13 cellular contexts compared by ENCODE assay signal in the genomic region with DNA sequence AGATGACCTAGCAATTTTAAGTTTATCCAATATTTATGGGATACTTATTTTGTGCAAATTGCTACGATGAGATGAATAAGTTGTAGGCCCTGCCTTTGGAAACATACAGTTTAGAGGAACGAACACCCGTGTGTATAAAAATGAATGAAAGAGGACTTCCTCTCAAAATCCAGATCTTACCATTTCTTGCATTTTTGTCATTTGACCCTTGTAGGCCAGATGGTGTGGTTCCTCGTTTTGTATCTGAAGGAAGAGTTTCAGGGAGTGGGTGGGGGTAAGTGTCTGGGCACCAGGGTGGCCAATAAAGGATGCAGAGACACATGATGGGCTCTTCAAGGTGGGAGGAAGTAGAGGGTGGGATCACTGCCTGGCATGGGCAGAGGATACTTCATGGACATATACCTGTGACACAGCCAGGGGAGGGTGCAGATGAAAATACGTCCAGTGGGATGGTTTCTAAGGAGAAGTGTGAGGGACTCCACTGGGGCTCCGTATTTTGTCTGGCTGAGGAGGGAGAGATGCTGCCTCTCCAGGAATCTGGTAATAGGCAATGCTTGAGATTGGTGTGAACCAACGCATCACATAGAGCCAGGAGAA. TPM values are rescaled to one million over a fixed set of nuclear protein-coding genes. Genes with fewer than 3 reads are reported as not detected.
DNase-seq lines count a peak whose midpoint lies in the region; ATAC-seq and TF ChIP-seq lines count a peak whose summit lies in the region.
"Had no signal": no experiment of that assay in that cellular context is flagged by ENCODE, and none has a peak within 500 bp of the region (broad histone marks: within the 10 kb centered on the region; RNA-seq: fewer than 3 reads in every experiment).

No MANE protein-coding gene starts in this region.

- POLR2A ChIA-PET in CD8-positive, alpha-beta memory T cell (lab: Charles Lee) = interaction anchor here (1.4 kb wide), 1 partner anchor 14 kb away, joined by 3 read pairs; no protein-coding TSS in a partner anchor

- H3K9me3 ChIP-seq in CD8-positive, alpha-beta memory T cell (ENCODE audit: low read length) = no peaks in the 10 kb centered on the region
- H3K9me3 ChIP-seq in esophagus muscularis mucosa (no peaks in the 10 kb centered on the region), gastrocnemius medialis (no peaks in the 10 kb centered on the region)
- H3K9me3 ChIP-seq: SK-N-SH had no signal

- H3K27me3 Mint-ChIP-seq in CD8-positive, alpha-beta memory T cell = peaks cover 0 to 2% of the 10 kb centered on the region in 2 donors

- peaks cover 6% of the 10 kb centered on the region for H3K36me3 ChIP-seq in CD8-positive, alpha-beta memory T cell (ENCODE audit: insufficient read depth, low read length)
- H3K36me3 ChIP-seq in esophagus muscularis mucosa (peaks cover 0 to 12% (median 5%) of the 10 kb centered on the region in 4 donors), gastrocnemius medialis (no peaks in the 10 kb centered on the region)
- H3K36me3 ChIP-seq: cardiac muscle cell had no signal

- CTCF ChIA-PET in CD8-positive, alpha-beta memory T cell (lab: Charles Lee) = interaction anchor here (0.7 to 2.0 kb wide), 2 partner anchors 15 to 35 kb away, joined by 4 to 7 read pairs; no protein-coding TSS in a partner anchor

- H3K4me3 Mint-ChIP-seq in CD8-positive, alpha-beta memory T cell = peak overlapping the region in 1 of 7 donors; percentile 51
- H3K4me3 Mint-ChIP-seq: GM23338 had no signal

- no peak for ATAC-seq in gastrocnemius medialis
- no peak for ATAC-seq in GM21360 (IDR thresholded peaks at IDR 0.05; ENCODE audit: unreplicated experiment)
- no peak for ATAC-seq in GM19395 (IDR thresholded peaks at IDR 0.05; ENCODE audit: unreplicated experiment)
- ATAC-seq: GM23338 had no signal

- WGBS in esophagus muscularis mucosa = 75% methylated on average over 7 of the region's 7 CpGs

- in situ Hi-C loops in gastrocnemius medialis (cut with MboI; ENCODE audit: low sequenced_read_pairs in 4 of 4) = loop anchor here in 1 of 4 donors (25.0 kb wide), 1 partner anchor 1113 kb away; no protein-coding TSS in a partner anchor

- intact Hi-C loops in esophagus muscularis mucosa (cut with DNase I) = no loop called here
- intact Hi-C loops in gastrocnemius medialis (cut with DNase I; ENCODE audit: low total_unique reads) = loop anchor here (10.0 kb wide), 1 partner anchor 1116 kb away; no protein-coding TSS in a partner anchor

- H3K27ac ChIP-seq in CD8-positive, alpha-beta memory T cell (ENCODE audit: low read depth, low read length) = no peak overlapping the region
- H3K27ac ChIP-seq in esophagus muscularis mucosa (replicated peaks in 1 of 4) (peak overlapping the region; percentile 19 to 52 (median 38)), gastrocnemius medialis (peak overlapping the region; percentile 93 to 98 (median 96))
- H3K27ac ChIP-seq: cardiac muscle cell had no signal

- H3K9me3 Mint-ChIP-seq in CD8-positive, alpha-beta memory T cell = no peaks in the 10 kb centered on the region
- H3K9me3 Mint-ChIP-seq: GM23338 had no signal

- peaks cover 87 to 96% (median 93%) of the 10 kb centered on the region in 3 donors for H3K4me1 Mint-ChIP-seq in CD8-positive, alpha-beta memory T cell

- peaks cover 37% of the 10 kb centered on the region for H3K4me1 ChIP-seq in CD8-positive, alpha-beta memory T cell (ENCODE audit: insufficient read depth, low read length)
- H3K4me1 ChIP-seq in esophagus muscularis mucosa (peaks cover 84 to 98% (median 97%) of the 10 kb centered on the region in 4 donors), gastrocnemius medialis (peaks cover 98 to 100% of the 10 kb centered on the region in 2 donors)

- TF ChIP-seq CTCF in esophagus muscularis mucosa (IDR thresholded peaks at IDR 0.05) = no peak
- no peak for TF ChIP-seq CTCF in gastrocnemius medialis (IDR thresholded peaks at IDR 0.05 in 4 of 5, conservative IDR thresholded peaks at IDR 0.05 in 1 of 5)

- TF ChIP-seq EP300 in esophagus muscularis mucosa (IDR thresholded peaks at IDR 0.05) = no peak

- no peaks in the 10 kb centered on the region for H3K27me3 ChIP-seq in CD8-positive, alpha-beta memory T cell (ENCODE audit: insufficient read depth, low read length, poor library complexity, severe bottlenecking)
- no peaks in the 10 kb centered on the region for H3K27me3 ChIP-seq in esophagus muscularis mucosa
- no peaks in the 10 kb centered on the region for H3K27me3 ChIP-seq in gastrocnemius medialis
- H3K27me3 ChIP-seq: cardiac muscle cell had no signal

- no peak for TF ChIP-seq POLR2A in esophagus muscularis mucosa (IDR thresholded peaks at IDR 0.05; ENCODE audit: low read depth)
- no peak for TF ChIP-seq POLR2A in gastrocnemius medialis (IDR thresholded peaks at IDR 0.05)

- H3K4me3 ChIP-seq in CD8-positive, alpha-beta memory T cell (ENCODE audit: low read length) = no peak overlapping the region
- H3K4me3 ChIP-seq in esophagus muscularis mucosa (no peak overlapping the region), gastrocnemius medialis (no peak overlapping the region)
- H3K4me3 ChIP-seq: cardiac muscle cell, GM23338 had no signal

- no peak for DNase-seq in CD8-positive, alpha-beta memory T cell
- DNase-seq in NOMO-1 treated with DMSO at 0.1 percent for 48 hours (lab: John Stamatoyannopoulos, UW; ENCODE audit: unreplicated experiment) (peak; percentile 56), esophagus muscularis mucosa (ENCODE audit: extremely low spot score) (no peak), gastrocnemius medialis (no peak), NCI-H82 (lab: John Stamatoyannopoulos, UW) (no peak), T-helper 2 cell (no peak)
- DNase-seq: NCI-H1436 treated with DMSO at 0.1 percent for 48 hours, NCI-H526 treated with DMSO at 0.1 percent for 48 hours, SK-N-SH had no signal

- H3K27ac Mint-ChIP-seq in CD8-positive, alpha-beta memory T cell = peak overlapping the region; percentile 15 to 96 (median 70)
- H3K27ac Mint-ChIP-seq: GM23338 had no signal

- peaks cover 0 to 48% (median 3%) of the 10 kb centered on the region in 3 donors for H3K36me3 Mint-ChIP-seq in CD8-positive, alpha-beta memory T cell

RNA-seq across cellular contexts. Expression of a gene that starts 14.4 kb away (rescaled TPM):
- 10 to 100 TPM; 78.4 to 79.1 TPM for total RNA-seq in CD8-positive, alpha-beta memory T cell
- 5.0 TPM for polyA plus RNA-seq in CD8-positive, alpha-beta memory T cell
- 10 to 100 TPM; 37.8 to 70.1 (median 61.7) TPM for total RNA-seq in esophagus muscularis mucosa
- 100 to 1,000 TPM; 115 to 207 (median 140) TPM for total RNA-seq in gastrocnemius medialis
